ENCODE assay signal across 11 cellular contexts in the genomic region with DNA sequence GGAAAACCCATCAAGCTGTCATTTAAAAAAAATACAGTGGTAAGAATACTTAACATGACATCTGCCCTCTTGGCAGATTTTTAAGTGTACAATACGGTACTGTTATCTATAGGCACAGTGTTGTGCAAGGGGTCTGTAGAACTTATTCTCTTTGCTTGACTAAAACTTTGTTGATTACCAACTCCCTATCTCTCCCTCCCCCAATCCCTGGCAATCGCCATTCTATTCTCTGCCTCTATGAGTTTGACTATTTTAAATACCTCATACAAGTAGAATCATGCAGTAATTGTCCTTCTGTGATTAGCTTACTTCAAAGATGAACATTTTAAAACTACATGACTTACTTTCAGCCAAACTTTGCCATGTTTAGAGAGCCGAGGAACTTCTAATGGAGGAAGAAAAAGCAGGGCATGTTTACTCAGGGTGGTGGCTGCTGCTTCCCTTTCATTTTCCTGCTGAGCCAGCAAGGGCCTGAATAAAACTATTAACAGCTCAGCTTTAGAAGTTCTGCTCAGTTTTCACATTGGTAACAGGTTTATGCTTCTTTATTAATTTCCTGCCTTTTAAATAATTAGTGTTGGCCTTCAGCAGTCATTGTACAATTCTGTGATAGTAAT.
DNase-seq lines count a peak whose midpoint lies in the region; ATAC-seq and TF ChIP-seq lines count a peak whose summit lies in the region.
"Had no signal": no experiment of that assay in that cellular context is flagged by ENCODE, and none has a peak within 500 bp of the region (broad histone marks: within the 10 kb centered on the region; RNA-seq: fewer than 3 reads in every experiment).

No MANE protein-coding gene starts in this region.

- 0 out of 2 replicates have a peak, but pooled peaks cover 3% of the 10 kb centered on the region for H3K36me3 Mint-ChIP-seq in WTC11

- no peaks in the 10 kb centered on the region for H3K27me3 Mint-ChIP-seq in WTC11 (ENCODE audit: low read depth)
- H3K27me3 Mint-ChIP-seq: activated CD4-positive, alpha-beta memory T cell treated with anti-CD3 and anti-CD28 coated beads, Interleukin-2, amount 10 ng/mL, durations not matched to agents 7 days and 5 days had no signal

- H3K36me3 ChIP-seq in HEK293 (ENCODE audit: control insufficient read depth in 2 of 2, insufficient read depth in 1 of 2, low read length in 2 of 2) (no peaks in the 10 kb centered on the region), right atrium auricular region (no peaks in the 10 kb centered on the region)

- POLR2A ChIA-PET in HEK293 (lab: Yijun Ruan, JAX) (interaction anchor here (1.0 kb wide), 1 partner anchor 62 kb away, joined by 3 read pairs; the partner anchor contains the start of gene SAT1), WTC11 (lab: Charles Lee) (no interaction called here)

- no peaks in the 10 kb centered on the region for H3K9me3 Mint-ChIP-seq in WTC11
- H3K9me3 Mint-ChIP-seq: activated CD4-positive, alpha-beta memory T cell treated with anti-CD3 and anti-CD28 coated beads, Interleukin-2, amount 10 ng/mL, durations not matched to agents 7 days and 5 days had no signal

- H3K27ac ChIP-seq in HEK293 (ENCODE audit: extremely low read depth, low read depth, low read length) (no peak overlapping the region), right atrium auricular region (peak overlapping the region; percentile 33 to 63)

- peaks cover 29% of the 10 kb centered on the region for H3K4me1 Mint-ChIP-seq in WTC11
- H3K4me1 Mint-ChIP-seq: activated CD4-positive, alpha-beta memory T cell treated with anti-CD3 and anti-CD28 coated beads, Interleukin-2, amount 10 ng/mL, durations not matched to agents 7 days and 5 days had no signal

- H3K4me1 ChIP-seq in HEK293 (ENCODE audit: control insufficient read depth, insufficient read depth, low read length) (peaks cover 3% of the 10 kb centered on the region; the same call in 1 of the 2 replicates), right atrium auricular region (peaks cover 0 to 4% of the 10 kb centered on the region in 2 donors)

- no peak for TF ChIP-seq CTCF in HEK293 (tag by site-specific recombination; IDR thresholded peaks at IDR 0.05)
- TF ChIP-seq CTCF in WTC11 (IDR thresholded peaks at IDR 0.05) = no peak
- no peak for TF ChIP-seq CTCF in right atrium auricular region (IDR thresholded peaks at IDR 0.05)

- H3K4me3 ChIP-seq in HEK293 (ENCODE audit: low read depth, low read length) (no peak overlapping the region), right atrium auricular region (no peak overlapping the region)
- H3K4me3 ChIP-seq: GM12878 had no signal

- DNase-seq in WTC11 (ENCODE audit: low spot score) (no peak), right atrium auricular region (ENCODE audit: low spot score) (no peak), pons (ENCODE audit: low spot score) (peak; percentile 35), NCI-H446 (lab: John Stamatoyannopoulos, UW) (no peak), MV-4-11 (lab: John Stamatoyannopoulos, UW) (no peak), COLO668 (lab: John Stamatoyannopoulos, UW; ENCODE audit: unreplicated experiment) (no peak), A172 (ENCODE audit: low spot score) (no peak)
- DNase-seq: activated CD4-positive, alpha-beta memory T cell treated with anti-CD3 and anti-CD28 coated beads, Interleukin-2, amount 10 ng/mL, durations not matched to agents 7 days and 5 days; stimulated activated CD4-positive, alpha-beta T cell treated with anti-CD3 and anti-CD28 coated beads, Interleukin-1b, Interleukin-23, amount 100 ng/mL, for 48 hours had no signal

- no peaks in the 10 kb centered on the region for H3K27me3 ChIP-seq in right atrium auricular region

- CTCF ChIA-PET in HEK293 (lab: Yijun Ruan, JAX) = interaction anchor here (1.4 to 2.2 kb wide), 2 partner anchors 10 to 56 kb away, joined by 4 to 11 read pairs; no protein-coding TSS in a partner anchor
- CTCF ChIA-PET in WTC11 (lab: Charles Lee) = no interaction called here

- H3K27ac Mint-ChIP-seq in WTC11 = peak overlapping the region; percentile 77
- H3K27ac Mint-ChIP-seq: activated CD4-positive, alpha-beta memory T cell treated with anti-CD3 and anti-CD28 coated beads, Interleukin-2, amount 10 ng/mL, durations not matched to agents 7 days and 5 days had no signal

- no peak overlapping the region for H3K4me3 Mint-ChIP-seq in WTC11
- H3K4me3 Mint-ChIP-seq: activated CD4-positive, alpha-beta memory T cell treated with anti-CD3 and anti-CD28 coated beads, Interleukin-2, amount 10 ng/mL, durations not matched to agents 7 days and 5 days had no signal

- H3K9me3 ChIP-seq in HEK293 (ENCODE audit: control insufficient read depth, insufficient read depth, low read depth, low read length) (no peaks in the 10 kb centered on the region), right atrium auricular region (no peaks in the 10 kb centered on the region)

- ATAC-seq in WTC11 = no peak
- ATAC-seq: GM12878 had no signal

TF ChIP-seq in HEK293, 187 proteins besides CTCF, POLR2A, EP300 and RAD21:
- TF ChIP-seq, protein P1, sequence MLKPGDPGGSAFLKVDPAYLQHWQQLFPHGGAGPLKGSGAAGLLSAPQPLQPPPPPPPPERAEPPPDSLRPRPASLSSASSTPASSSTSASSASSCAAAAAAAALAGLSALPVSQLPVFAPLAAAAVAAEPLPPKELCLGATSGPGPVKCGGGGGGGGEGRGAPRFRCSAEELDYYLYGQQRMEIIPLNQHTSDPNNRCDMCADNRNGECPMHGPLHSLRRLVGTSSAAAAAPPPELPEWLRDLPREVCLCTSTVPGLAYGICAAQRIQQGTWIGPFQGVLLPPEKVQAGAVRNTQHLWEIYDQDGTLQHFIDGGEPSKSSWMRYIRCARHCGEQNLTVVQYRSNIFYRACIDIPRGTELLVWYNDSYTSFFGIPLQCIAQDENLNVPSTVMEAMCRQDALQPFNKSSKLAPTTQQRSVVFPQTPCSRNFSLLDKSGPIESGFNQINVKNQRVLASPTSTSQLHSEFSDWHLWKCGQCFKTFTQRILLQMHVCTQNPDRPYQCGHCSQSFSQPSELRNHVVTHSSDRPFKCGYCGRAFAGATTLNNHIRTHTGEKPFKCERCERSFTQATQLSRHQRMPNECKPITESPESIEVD (tag by site-specific recombination; IDR thresholded peaks at IDR 0.05) = peak; percentile 72
- TF ChIP-seq KLF7 (tag by site-specific recombination; IDR thresholded peaks at IDR 0.05; ENCODE audit: borderline replicate concordance) = no peak
- TF ChIP-seq TCF7L2 (IDR thresholded peaks at IDR 0.05; ENCODE audit: borderline replicate concordance, low read depth, low read length) = peak; percentile 29; the same call in 1 of the 2 replicates
- no peak for TF ChIP-seq REPIN1 (tag by site-specific recombination; IDR thresholded peaks at IDR 0.05; ENCODE audit: low read depth)
- 0 out of 2 replicates have a peak, but pooled peaks have one; percentile 24 for TF ChIP-seq ZBTB48 (tag by site-specific recombination; IDR thresholded peaks at IDR 0.05)
- TF ChIP-seq ZNF311 (tag by site-specific recombination; IDR thresholded peaks at IDR 0.05; ENCODE audit: borderline replicate concordance) = no peak
TF ChIP-seq in HEK293: peak in this region for 3.

TF ChIP-seq in WTC11, 78 proteins besides CTCF, POLR2A, EP300 and RAD21:
- TF ChIP-seq, protein P2, sequence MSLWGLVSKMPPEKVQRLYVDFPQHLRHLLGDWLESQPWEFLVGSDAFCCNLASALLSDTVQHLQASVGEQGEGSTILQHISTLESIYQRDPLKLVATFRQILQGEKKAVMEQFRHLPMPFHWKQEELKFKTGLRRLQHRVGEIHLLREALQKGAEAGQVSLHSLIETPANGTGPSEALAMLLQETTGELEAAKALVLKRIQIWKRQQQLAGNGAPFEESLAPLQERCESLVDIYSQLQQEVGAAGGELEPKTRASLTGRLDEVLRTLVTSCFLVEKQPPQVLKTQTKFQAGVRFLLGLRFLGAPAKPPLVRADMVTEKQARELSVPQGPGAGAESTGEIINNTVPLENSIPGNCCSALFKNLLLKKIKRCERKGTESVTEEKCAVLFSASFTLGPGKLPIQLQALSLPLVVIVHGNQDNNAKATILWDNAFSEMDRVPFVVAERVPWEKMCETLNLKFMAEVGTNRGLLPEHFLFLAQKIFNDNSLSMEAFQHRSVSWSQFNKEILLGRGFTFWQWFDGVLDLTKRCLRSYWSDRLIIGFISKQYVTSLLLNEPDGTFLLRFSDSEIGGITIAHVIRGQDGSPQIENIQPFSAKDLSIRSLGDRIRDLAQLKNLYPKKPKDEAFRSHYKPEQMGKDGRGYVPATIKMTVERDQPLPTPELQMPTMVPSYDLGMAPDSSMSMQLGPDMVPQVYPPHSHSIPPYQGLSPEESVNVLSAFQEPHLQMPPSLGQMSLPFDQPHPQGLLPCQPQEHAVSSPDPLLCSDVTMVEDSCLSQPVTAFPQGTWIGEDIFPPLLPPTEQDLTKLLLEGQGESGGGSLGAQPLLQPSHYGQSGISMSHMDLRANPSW (CRISPR knock-in tag; conservative IDR thresholded peaks at IDR 0.05; ENCODE audit: low read depth) = no peak
